In the genomic region with DNA sequence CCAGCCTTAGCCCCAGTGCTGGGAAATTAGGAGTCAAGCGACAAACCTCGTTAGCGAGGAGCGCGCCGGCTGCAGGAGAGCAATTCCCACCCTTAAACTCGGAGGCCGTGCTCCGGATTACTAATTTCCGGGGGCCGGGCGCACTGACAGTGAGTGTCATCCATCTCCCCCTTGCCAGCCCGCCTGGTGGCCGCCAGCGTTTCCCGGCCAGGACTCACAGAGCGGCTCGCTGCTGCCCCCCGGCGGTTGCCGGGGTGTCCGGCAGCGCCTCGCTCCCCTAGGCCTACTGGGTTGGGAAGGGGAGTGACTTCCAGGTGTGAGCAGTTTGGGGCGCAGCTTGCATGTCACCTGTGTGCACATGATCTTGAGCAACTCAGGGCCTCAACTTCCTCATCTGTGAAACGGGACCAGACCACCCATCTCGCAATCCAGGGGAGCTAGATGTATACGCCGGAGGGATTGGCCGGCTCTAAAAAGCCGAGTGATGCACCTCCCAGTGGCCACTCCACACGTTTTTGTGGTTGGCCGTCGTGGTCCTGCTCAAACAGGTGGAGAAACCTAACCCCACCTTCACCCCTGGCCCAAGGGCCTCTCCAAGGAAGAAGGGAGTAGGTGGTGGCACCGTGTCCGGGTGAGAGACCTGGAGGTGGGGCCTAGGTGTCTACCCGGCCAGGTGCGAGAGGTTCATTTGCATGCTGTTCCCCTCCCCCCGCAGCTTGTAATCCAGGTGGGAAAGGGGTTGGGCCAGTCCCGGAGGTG, we compare ENCODE assay signal across 8 cellular contexts. TPM values are rescaled to one million over a fixed set of nuclear protein-coding genes. Genes with fewer than 3 reads are reported as not detected.
DNase-seq lines count a peak whose midpoint lies in the region; ATAC-seq and TF ChIP-seq lines count a peak whose summit lies in the region.

No MANE protein-coding gene starts in this region.

- no peaks in the 10 kb centered on the region for H3K27me3 ChIP-seq in CD4-positive, alpha-beta memory T cell (ENCODE audit: insufficient read depth, low read length)
- H3K27me3 ChIP-seq in MM.1S (replicated peaks; ENCODE audit: insufficient read depth, low read length) (no peaks in the 10 kb centered on the region), subcutaneous abdominal adipose tissue (ENCODE audit: control insufficient read depth in 5 of 5, insufficient read depth in 4 of 5, low read length in 5 of 5) (no peaks in the 10 kb centered on the region)

- CTCF ChIA-PET in CD4-positive, alpha-beta memory T cell (lab: Charles Lee; ENCODE audit: partially characterized antibody): interaction anchor here (0.7 to 4.9 kb wide), 32 partner anchors 9 to 242 kb away, joined by 3 to 77 read pairs (median 4); no protein-coding TSS in a partner anchor

- ATAC-seq in GM21619 (IDR thresholded peaks at IDR 0.05; ENCODE audit: unreplicated experiment): peak; percentile 30

- no peaks in the 10 kb centered on the region for H3K9me3 Mint-ChIP-seq in CD4-positive, alpha-beta memory T cell

- intact Hi-C loops in CD4-positive, alpha-beta memory T cell (cut with micrococcal nuclease): loop anchor here (1.0 kb wide), 7 partner anchors 55 to 307 kb away; no protein-coding TSS in a partner anchor

- POLR2A ChIA-PET in CD4-positive, alpha-beta memory T cell (lab: Charles Lee; ENCODE audit: partially characterized antibody): interaction anchor here (0.7 to 4.5 kb wide), 6 partner anchors 54 to 241 kb away, joined by 3 to 45 read pairs (median 6); no protein-coding TSS in a partner anchor

- peak; percentile 81 to 85 (median 84) for DNase-seq in CD4-positive, alpha-beta memory T cell
- DNase-seq in MM.1S (peak; percentile 60), SK-MEL-5 (ENCODE audit: low read depth, low spot score) (peak; percentile 72), globus pallidus (ENCODE audit: low spot score) (peak; percentile 76), nucleus accumbens (lab: John Stamatoyannopoulos, UW) (peak in 53 of 56 donors; percentile 39 to 90 (median 73))
- peak; percentile 89 for DNase-seq in activated naive CD4-positive, alpha-beta T cell treated with Interleukin-2 at 50 U/mL for 16 hours

- peak overlapping the region; percentile 78 to 92 (median 89) for H3K27ac Mint-ChIP-seq in CD4-positive, alpha-beta memory T cell

- peak overlapping the region; percentile 37 to 47 for H3K4me3 ChIP-seq in CD4-positive, alpha-beta memory T cell (ENCODE audit: low read length in 2 of 2)
- H3K4me3 ChIP-seq in MM.1S (ENCODE audit: low read length) (peak overlapping the region; percentile 43), subcutaneous abdominal adipose tissue (ENCODE audit: low read depth in 1 of 5, low read length in 5 of 5) (peak overlapping the region in 4 of 5 donors; percentile 4 to 54 (median 32))

- TF ChIP-seq CTCF in MM.1S (IDR thresholded peaks at IDR 0.05; ENCODE audit: low read length): peak; percentile 70

- H3K9ac ChIP-seq in MM.1S (ENCODE audit: low read length): no peak overlapping the region
- peak overlapping the region in 3 of 5 donors; percentile 26 to 68 (median 56) for H3K9ac ChIP-seq in subcutaneous abdominal adipose tissue (ENCODE audit: low read length in 5 of 5)

- H3K4me3 Mint-ChIP-seq in CD4-positive, alpha-beta memory T cell: peak overlapping the region; percentile 84 to 96 (median 86)

- H3K27me3 Mint-ChIP-seq in CD4-positive, alpha-beta memory T cell: no peaks in the 10 kb centered on the region

- no peaks in the 10 kb centered on the region for H3K9me2 ChIP-seq in MM.1S (replicated peaks; ENCODE audit: insufficient read depth, low read length)

- H3K4me2 ChIP-seq in MM.1S (ENCODE audit: low read depth, low read length): peak overlapping the region; percentile 74

- H3K36me3 ChIP-seq in CD4-positive, alpha-beta memory T cell (ENCODE audit: insufficient read depth, low read length): no peaks in the 10 kb centered on the region
- H3K36me3 ChIP-seq in MM.1S (replicated peaks; ENCODE audit: insufficient read depth, low read length) (no peaks in the 10 kb centered on the region), subcutaneous abdominal adipose tissue (ENCODE audit: control insufficient read depth in 5 of 5, insufficient read depth in 5 of 5, low read length in 5 of 5) (peaks cover 0 to 11% (median 0%) of the 10 kb centered on the region in 5 donors)

- in situ Hi-C loops in SK-MEL-5 (cut with HindIII; ENCODE audit: low pct_unique_long_range_greater_than_20kb, low sequenced_read_pairs): no loop called here

- H4K20me1 ChIP-seq in MM.1S (ENCODE audit: insufficient read depth, low read length): no peaks in the 10 kb centered on the region

- H3K27ac ChIP-seq in CD4-positive, alpha-beta memory T cell (ENCODE audit: low read depth, low read length): no peak overlapping the region
- H3K27ac ChIP-seq in MM.1S (ENCODE audit: low read length) (peak overlapping the region; percentile 62; the same call in 1 of the 2 replicates), subcutaneous abdominal adipose tissue (ENCODE audit: low read depth, low read length) (peak overlapping the region; percentile 51)

- no peak overlapping the region for H2AFZ ChIP-seq in MM.1S (ENCODE audit: low read length)

- H3K4me1 ChIP-seq in CD4-positive, alpha-beta memory T cell (ENCODE audit: insufficient read depth, low read length): peaks cover 31% of the 10 kb centered on the region
- H3K4me1 ChIP-seq in MM.1S (ENCODE audit: low read length): no peaks in the 10 kb centered on the region
- peaks cover 6 to 70% (median 55%) of the 10 kb centered on the region in 5 donors for H3K4me1 ChIP-seq in subcutaneous abdominal adipose tissue (ENCODE audit: control insufficient read depth in 5 of 5, insufficient read depth in 5 of 5, low read length in 5 of 5)

- H3K4me1 Mint-ChIP-seq in CD4-positive, alpha-beta memory T cell: peaks cover 3 to 45% (median 16%) of the 10 kb centered on the region in 4 donors

- H3F3A ChIP-seq in MM.1S (ENCODE audit: insufficient read depth, low read length): 0 out of 2 replicates have a peak, but pooled peaks cover 4% of the 10 kb centered on the region

- H3K9me3 ChIP-seq in CD4-positive, alpha-beta memory T cell (ENCODE audit: control insufficient read depth in 1 of 2, low read length in 2 of 2): no peaks in the 10 kb centered on the region
- H3K9me3 ChIP-seq in MM.1S (replicated peaks; ENCODE audit: insufficient read depth, low read length) (no peaks in the 10 kb centered on the region), subcutaneous abdominal adipose tissue (ENCODE audit: control insufficient read depth in 5 of 5, low read length in 5 of 5) (no peaks in the 10 kb centered on the region)

- H3K36me3 Mint-ChIP-seq in CD4-positive, alpha-beta memory T cell: peaks cover 0 to 2% of the 10 kb centered on the region in 2 donors

- peaks cover 15% of the 10 kb centered on the region for H3K79me2 ChIP-seq in MM.1S (ENCODE audit: low read length)

RNA-seq across cellular contexts. Expression of a gene that starts 2.5 kb away (rescaled TPM):
- 10 to 100 TPM; 24.1 to 25.0 TPM for total RNA-seq in CD4-positive, alpha-beta memory T cell
- polyA plus RNA-seq in CD4-positive, alpha-beta memory T cell: 1 to 10 TPM in 1 of 2 donors, under 1 TPM in 1; 0.23 to 2.1 TPM
- 4.5 and 5.8 TPM in 2 replicates for total RNA-seq in SK-MEL-5 (2014; rRNA removed; shearing (Covaris generic))
- 12.9 and 16.9 TPM in 2 replicates for polyA plus RNA-seq in SK-MEL-5 (2015; cell fraction: cytosol; rRNA removed)
- polyA plus RNA-seq in SK-MEL-5 (2015; cell fraction: nucleus; rRNA removed): 19.2 and 19.9 TPM in 2 replicates
